21 cellular contexts compared by ENCODE assay signal in genomic region chr6:127288705-127289104, GRCh38. TPM values are rescaled to one million over a fixed set of nuclear protein-coding genes. Genes with fewer than 3 reads are reported as not detected.
A peak's percentile ranks its signal among the peaks of the same experiment; 100 is the strongest.
DNase-seq lines count a peak whose midpoint lies in the region; ATAC-seq and TF ChIP-seq lines count a peak whose summit lies in the region.
"Had no signal": no experiment of that assay in that cellular context is flagged by ENCODE, and none has a peak within 500 bp of the region (broad histone marks: within the 10 kb centered on the region; RNA-seq: fewer than 3 reads in every experiment).

No MANE protein-coding gene starts in this region.

- no peak overlapping the region for H3K4me3 Mint-ChIP-seq in stimulated activated effector memory CD8-positive, alpha-beta T cell treated with anti-CD3 and anti-CD28 coated beads, Interleukin-12 subunit alpha, Interleukin-12 subunit beta, amount 100 ng/mL, for 72 hours
- H3K4me3 Mint-ChIP-seq: activated CD4-positive, alpha-beta T cell treated with anti-CD3 and anti-CD28 coated beads, Interleukin-2, amount 10 ng/mL, durations not matched to agents 7 days and 5 days; CD4-positive, CD25-positive, alpha-beta regulatory T cell; stimulated activated naive CD8-positive, alpha-beta T cell treated with anti-CD3 and anti-CD28 coated beads, Interleukin-15, Interleukin-2, amounts not matched to agents 100 ng/mL and 50 ng/mL, for 24 hours had no signal

- H3K79me2 ChIP-seq in PC-9 (ENCODE audit: low read depth), result no peaks in the 10 kb centered on the region

- no peak overlapping the region for H3K4me3 ChIP-seq in PC-9
- H3K4me3 ChIP-seq: breast epithelium, left lung, mucosa of descending colon had no signal

- peaks cover 26% of the 10 kb centered on the region for H3K4me1 Mint-ChIP-seq in stimulated activated effector memory CD8-positive, alpha-beta T cell treated with anti-CD3 and anti-CD28 coated beads, Interleukin-12 subunit alpha, Interleukin-12 subunit beta, amount 100 ng/mL, for 72 hours

- CTCF ChIA-PET in PC-9 (lab: Charles Lee), result no interaction called here

- BruUV-seq in PC-9 (replicated peaks; lab: Mats Ljungman, UMichigan), result no TSS peak

- peaks cover 4% of the 10 kb centered on the region; the same call in 1 of the 2 replicates for H3K9me2 ChIP-seq in PC-9 (ENCODE audit: insufficient read depth)

- TF ChIP-seq CTCF in PC-9 (conservative IDR thresholded peaks at IDR 0.05), result no peak

- H4K20me1 ChIP-seq in PC-9 (ENCODE audit: insufficient read depth), result peaks cover 5% of the 10 kb centered on the region; the same call in 1 of the 2 replicates

- peak; percentile 47 for DNase-seq in EH (ENCODE audit: low read depth)
- DNase-seq in PC-9, result no peak
- DNase-seq in iris pigment epithelial cell (ENCODE audit: low read depth), result peak; percentile 48
- DNase-seq in stimulated activated CD4-positive, alpha-beta T cell treated with anti-CD3 and anti-CD28 coated beads, Interleukin-4, amount 100 ng/mL, for 24 hours, result no peak
- no peak for DNase-seq in stimulated activated effector memory CD8-positive, alpha-beta T cell treated with anti-CD3 and anti-CD28 coated beads, Interleukin-12 subunit alpha, Interleukin-12 subunit beta, amount 100 ng/mL, for 72 hours (ENCODE audit: low spot score in 2 of 2)
- DNase-seq: activated CD4-positive, alpha-beta T cell treated with anti-CD3 and anti-CD28 coated beads, Interleukin-2, amount 10 ng/mL, durations not matched to agents 7 days and 5 days; CD4-positive, CD25-positive, alpha-beta regulatory T cell; dermis blood vessel endothelial cell; DMS79 treated with DMSO at 0.1 percent for 48 hours; left lung; mucosa of descending colon; NCI-H1694 treated with DMSO at 0.1 percent for 48 hours; NCI-H446 had no signal

- no peaks in the 10 kb centered on the region for H3K9me3 ChIP-seq in PC-9 (ENCODE audit: insufficient read depth, low read depth)
- H3K9me3 ChIP-seq: breast epithelium, left lung, mucosa of descending colon had no signal

- H2AFZ ChIP-seq in PC-9, result no peak overlapping the region

- no peaks in the 10 kb centered on the region for H3K9me3 Mint-ChIP-seq in stimulated activated effector memory CD8-positive, alpha-beta T cell treated with anti-CD3 and anti-CD28 coated beads, Interleukin-12 subunit alpha, Interleukin-12 subunit beta, amount 100 ng/mL, for 72 hours
- H3K9me3 Mint-ChIP-seq: activated naive CD4-positive, alpha-beta T cell treated with anti-CD3 and anti-CD28 coated beads, Interleukin-2, amount 50 U/mL, for 72 hours; IgD-negative memory B cell; stimulated activated naive CD8-positive, alpha-beta T cell treated with anti-CD3 and anti-CD28 coated beads, Interleukin-15, Interleukin-2, amounts not matched to agents 100 ng/mL and 50 ng/mL, for 24 hours had no signal

- no peak overlapping the region for H3K27ac Mint-ChIP-seq in stimulated activated effector memory CD8-positive, alpha-beta T cell treated with anti-CD3 and anti-CD28 coated beads, Interleukin-12 subunit alpha, Interleukin-12 subunit beta, amount 100 ng/mL, for 72 hours
- H3K27ac Mint-ChIP-seq: activated CD4-positive, alpha-beta T cell treated with anti-CD3 and anti-CD28 coated beads, Interleukin-2, amount 10 ng/mL, durations not matched to agents 7 days and 5 days; activated naive CD4-positive, alpha-beta T cell treated with anti-CD3 and anti-CD28 coated beads, Interleukin-2, amount 50 U/mL, for 72 hours had no signal

- peaks cover 66% of the 10 kb centered on the region for H3K36me3 Mint-ChIP-seq in stimulated activated effector memory CD8-positive, alpha-beta T cell treated with anti-CD3 and anti-CD28 coated beads, Interleukin-12 subunit alpha, Interleukin-12 subunit beta, amount 100 ng/mL, for 72 hours

- POLR2A ChIA-PET in PC-9 (lab: Charles Lee; ENCODE audit: unreplicated experiment), result no interaction called here

- intact Hi-C loops in PC-9 (cut with micrococcal nuclease; ENCODE audit: unreplicated experiment), result no loop called here

- H3K4me1 ChIP-seq in PC-9 (replicated peaks; ENCODE audit: insufficient read depth), result no peaks in the 10 kb centered on the region
- H3K4me1 ChIP-seq: breast epithelium had no signal

- ATAC-seq in GM18870 (IDR thresholded peaks at IDR 0.05; ENCODE audit: unreplicated experiment) (peak; percentile 22), GM18873 (IDR thresholded peaks at IDR 0.05; ENCODE audit: low FRiP score, unreplicated experiment) (no peak), GM19452 (IDR thresholded peaks at IDR 0.05; ENCODE audit: unreplicated experiment) (no peak)
- no peak for ATAC-seq in stimulated activated effector memory CD8-positive, alpha-beta T cell treated with anti-CD3 and anti-CD28 coated beads, Interleukin-12 subunit alpha, Interleukin-12 subunit beta, amount 100 ng/mL, for 72 hours
- ATAC-seq: left lung, mucosa of descending colon had no signal

- 0 out of 2 replicates have a peak overlapping the region, but pooled peaks have one; percentile 0 for H3K27ac ChIP-seq in PC-9
- H3K27ac ChIP-seq: breast epithelium, epithelial cell of prostate, left lung had no signal

- peaks cover 60% of the 10 kb centered on the region for H3K36me3 ChIP-seq in PC-9 (ENCODE audit: low read depth)
- H3K36me3 ChIP-seq: breast epithelium had no signal

- H3K4me2 ChIP-seq in PC-9, result no peak overlapping the region

- no peaks in the 10 kb centered on the region for H3K27me3 ChIP-seq in PC-9 (ENCODE audit: insufficient read depth, low read depth)
- H3K27me3 ChIP-seq: breast epithelium, left lung had no signal

- peaks cover 4% of the 10 kb centered on the region for H3F3A ChIP-seq in PC-9 (ENCODE audit: insufficient read depth, low read depth)

RNA-seq across cellular contexts. Expression of gene RNF146, which starts 22.0 kb away (rescaled TPM):
- total RNA-seq in PC-9 (2021), result 26.0 and 28.6 TPM in 2 replicates

RNA-seq across cellular contexts. Expression of gene ECHDC1, which starts 54.7 kb away (rescaled TPM):
- total RNA-seq in PC-9 (2021), result 50.4 and 51.4 TPM in 2 replicates

Comparison
In these comparisons a context has a peak if more than half of its experiments do, and no peak if none do; other contexts are left out.
1. DNase-seq: peak in EH (single experiment) and iris pigment epithelial cell (single experiment); none in PC-9 (0 of 2), stimulated activated CD4-positive, alpha-beta T cell treated with anti-CD3 and anti-CD28 coated beads, Interleukin-4, amount 100 ng/mL, for 24 hours (single experiment) and stimulated activated effector memory CD8-positive, alpha-beta T cell treated with anti-CD3 and anti-CD28 coated beads, Interleukin-12 subunit alpha, Interleukin-12 subunit beta, amount 100 ng/mL, for 72 hours (0 of 2).